2 cellular contexts compared by ENCODE assay signal in genomic region chrX:120702337-120702736, GRCh38.
TF ChIP-seq lines count a peak whose summit lies in the region.

No MANE protein-coding gene starts in this region.

TF ChIP-seq in HEK293, 187 proteins besides CTCF, POLR2A, EP300 and RAD21:
- TF ChIP-seq ZNF146 (tag by site-specific recombination; IDR thresholded peaks at IDR 0.05) = peak; percentile 76

TF ChIP-seq in K562, 482 proteins besides CTCF, POLR2A, EP300 and RAD21:
- TF ChIP-seq ZNF146 (CRISPR knock-in tag; IDR thresholded peaks at IDR 0.05; ENCODE audit: unreplicated experiment) (peak; percentile 87), RBM25 (IDR thresholded peaks at IDR 0.05; ENCODE audit: low read depth, low read length, severe bottlenecking) (peak; percentile 57)
